In genomic region chr7:152436279-152437147, GRCh38 we compare ENCODE assay signal across 1 cellular context.
TF ChIP-seq lines count a peak whose summit lies in the region.

No MANE protein-coding gene starts in this region.

TF ChIP-seq in K562, 482 proteins besides CTCF, POLR2A, EP300 and RAD21 (continued from another document and continues in another):
- TF ChIP-seq, protein P1, sequence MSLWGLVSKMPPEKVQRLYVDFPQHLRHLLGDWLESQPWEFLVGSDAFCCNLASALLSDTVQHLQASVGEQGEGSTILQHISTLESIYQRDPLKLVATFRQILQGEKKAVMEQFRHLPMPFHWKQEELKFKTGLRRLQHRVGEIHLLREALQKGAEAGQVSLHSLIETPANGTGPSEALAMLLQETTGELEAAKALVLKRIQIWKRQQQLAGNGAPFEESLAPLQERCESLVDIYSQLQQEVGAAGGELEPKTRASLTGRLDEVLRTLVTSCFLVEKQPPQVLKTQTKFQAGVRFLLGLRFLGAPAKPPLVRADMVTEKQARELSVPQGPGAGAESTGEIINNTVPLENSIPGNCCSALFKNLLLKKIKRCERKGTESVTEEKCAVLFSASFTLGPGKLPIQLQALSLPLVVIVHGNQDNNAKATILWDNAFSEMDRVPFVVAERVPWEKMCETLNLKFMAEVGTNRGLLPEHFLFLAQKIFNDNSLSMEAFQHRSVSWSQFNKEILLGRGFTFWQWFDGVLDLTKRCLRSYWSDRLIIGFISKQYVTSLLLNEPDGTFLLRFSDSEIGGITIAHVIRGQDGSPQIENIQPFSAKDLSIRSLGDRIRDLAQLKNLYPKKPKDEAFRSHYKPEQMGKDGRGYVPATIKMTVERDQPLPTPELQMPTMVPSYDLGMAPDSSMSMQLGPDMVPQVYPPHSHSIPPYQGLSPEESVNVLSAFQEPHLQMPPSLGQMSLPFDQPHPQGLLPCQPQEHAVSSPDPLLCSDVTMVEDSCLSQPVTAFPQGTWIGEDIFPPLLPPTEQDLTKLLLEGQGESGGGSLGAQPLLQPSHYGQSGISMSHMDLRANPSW (CRISPR knock-in tag; IDR thresholded peaks at IDR 0.05) = peak; percentile 72; the same call in 1 of the 2 replicates
- TF ChIP-seq MED1 (CRISPR knock-in tag; IDR thresholded peaks at IDR 0.05; ENCODE audit: borderline replicate concordance) = 0 out of 2 replicates have a peak, but pooled peaks have one; percentile 64
- peak; percentile 87 for TF ChIP-seq NR4A1 (CRISPR knock-in tag; IDR thresholded peaks at IDR 0.05)
- peak; percentile 74; the same call in 1 of the 2 replicates for TF ChIP-seq NR4A1 (tag; IDR thresholded peaks at IDR 0.05)
- TF ChIP-seq KAT7 (CRISPR knock-in tag; IDR thresholded peaks at IDR 0.05; ENCODE audit: borderline replicate concordance) = peak; percentile 93
- peak; percentile 60; the same call in 1 of the 2 replicates for TF ChIP-seq ARID3A (IDR thresholded peaks at IDR 0.05; ENCODE audit: borderline replicate concordance, low read depth, low read length)
- no peak for TF ChIP-seq BDP1 (IDR thresholded peaks at IDR 0.05; ENCODE audit: insufficient read depth, insufficient read length)
- no peak for TF ChIP-seq SMARCA4 (IDR thresholded peaks at IDR 0.05)
- TF ChIP-seq, protein P2, sequence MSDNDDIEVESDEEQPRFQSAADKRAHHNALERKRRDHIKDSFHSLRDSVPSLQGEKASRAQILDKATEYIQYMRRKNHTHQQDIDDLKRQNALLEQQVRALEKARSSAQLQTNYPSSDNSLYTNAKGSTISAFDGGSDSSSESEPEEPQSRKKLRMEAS (CRISPR knock-in tag; IDR thresholded peaks at IDR 0.05) = no peak; the same call in 1 of the 2 replicates
- TF ChIP-seq TCF15 (CRISPR knock-in tag; IDR thresholded peaks at IDR 0.05) = no peak
- peak; percentile 65; the same call in 1 of the 2 replicates for TF ChIP-seq ZSCAN29 (IDR thresholded peaks at IDR 0.05)
- TF ChIP-seq, protein P3, sequence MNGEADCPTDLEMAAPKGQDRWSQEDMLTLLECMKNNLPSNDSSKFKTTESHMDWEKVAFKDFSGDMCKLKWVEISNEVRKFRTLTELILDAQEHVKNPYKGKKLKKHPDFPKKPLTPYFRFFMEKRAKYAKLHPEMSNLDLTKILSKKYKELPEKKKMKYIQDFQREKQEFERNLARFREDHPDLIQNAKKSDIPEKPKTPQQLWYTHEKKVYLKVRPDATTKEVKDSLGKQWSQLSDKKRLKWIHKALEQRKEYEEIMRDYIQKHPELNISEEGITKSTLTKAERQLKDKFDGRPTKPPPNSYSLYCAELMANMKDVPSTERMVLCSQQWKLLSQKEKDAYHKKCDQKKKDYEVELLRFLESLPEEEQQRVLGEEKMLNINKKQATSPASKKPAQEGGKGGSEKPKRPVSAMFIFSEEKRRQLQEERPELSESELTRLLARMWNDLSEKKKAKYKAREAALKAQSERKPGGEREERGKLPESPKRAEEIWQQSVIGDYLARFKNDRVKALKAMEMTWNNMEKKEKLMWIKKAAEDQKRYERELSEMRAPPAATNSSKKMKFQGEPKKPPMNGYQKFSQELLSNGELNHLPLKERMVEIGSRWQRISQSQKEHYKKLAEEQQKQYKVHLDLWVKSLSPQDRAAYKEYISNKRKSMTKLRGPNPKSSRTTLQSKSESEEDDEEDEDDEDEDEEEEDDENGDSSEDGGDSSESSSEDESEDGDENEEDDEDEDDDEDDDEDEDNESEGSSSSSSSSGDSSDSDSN (IDR thresholded peaks at IDR 0.05; ENCODE audit: borderline replicate concordance in 1 of 2, low read depth in 2 of 2, low read length in 2 of 2) = peak; percentile 98 to 99
- peak; percentile 24 for TF ChIP-seq SAP30 (IDR thresholded peaks at IDR 0.05; ENCODE audit: borderline replicate concordance, insufficient read depth, low read depth, low read length, poor library complexity, severe bottlenecking)
- peak; percentile 73 for TF ChIP-seq SMAD1 (IDR thresholded peaks at IDR 0.05; ENCODE audit: low read depth, low read length, partially characterized antibody)
- peak; percentile 50 for TF ChIP-seq U2AF1 (optimal IDR thresholded peaks at IDR 0.05; ENCODE audit: low read depth, low read length)
- peak; percentile 64; the same call in 1 of the 2 replicates for TF ChIP-seq ARID3B (CRISPR knock-in tag; IDR thresholded peaks at IDR 0.05; ENCODE audit: borderline replicate concordance)
- no peak for TF ChIP-seq MTA2 (IDR thresholded peaks at IDR 0.05; ENCODE audit: low read depth)
- peak; percentile 87 for TF ChIP-seq HMGXB4 (CRISPR knock-in tag; IDR thresholded peaks at IDR 0.05)
- TF ChIP-seq CBFA2T2 (conservative IDR thresholded peaks at IDR 0.05) = no peak
- TF ChIP-seq NONO (IDR thresholded peaks at IDR 0.05; ENCODE audit: low read depth in 2 of 2, low read length in 1 of 2) = peak; percentile 58 to 93
- TF ChIP-seq ZNF212 (CRISPR knock-in tag; IDR thresholded peaks at IDR 0.05) = 0 out of 2 replicates have a peak, but pooled peaks have one; percentile 58
- peak; percentile 77 to 79; a peak in 3 of 4 replicates for TF ChIP-seq TBL1XR1 (IDR thresholded peaks at IDR 0.05; ENCODE audit: low read length in 2 of 2)
- peak; percentile 95 for TF ChIP-seq ZNF197 (CRISPR knock-in tag; IDR thresholded peaks at IDR 0.05; ENCODE audit: low read depth)
- TF ChIP-seq PHF21A (IDR thresholded peaks at IDR 0.05; ENCODE audit: borderline replicate concordance, low read depth) = no peak
- TF ChIP-seq STAT5A (IDR thresholded peaks at IDR 0.05; ENCODE audit: borderline replicate concordance, low read length) = no peak
- TF ChIP-seq, protein P4, sequence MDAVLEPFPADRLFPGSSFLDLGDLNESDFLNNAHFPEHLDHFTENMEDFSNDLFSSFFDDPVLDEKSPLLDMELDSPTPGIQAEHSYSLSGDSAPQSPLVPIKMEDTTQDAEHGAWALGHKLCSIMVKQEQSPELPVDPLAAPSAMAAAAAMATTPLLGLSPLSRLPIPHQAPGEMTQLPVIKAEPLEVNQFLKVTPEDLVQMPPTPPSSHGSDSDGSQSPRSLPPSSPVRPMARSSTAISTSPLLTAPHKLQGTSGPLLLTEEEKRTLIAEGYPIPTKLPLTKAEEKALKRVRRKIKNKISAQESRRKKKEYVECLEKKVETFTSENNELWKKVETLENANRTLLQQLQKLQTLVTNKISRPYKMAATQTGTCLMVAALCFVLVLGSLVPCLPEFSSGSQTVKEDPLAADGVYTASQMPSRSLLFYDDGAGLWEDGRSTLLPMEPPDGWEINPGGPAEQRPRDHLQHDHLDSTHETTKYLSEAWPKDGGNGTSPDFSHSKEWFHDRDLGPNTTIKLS (IDR thresholded peaks at IDR 0.05; ENCODE audit: borderline replicate concordance, low read depth) = peak; percentile 72; the same call in 1 of the 2 replicates
- TF ChIP-seq YY1 (IDR thresholded peaks at IDR 0.05; ENCODE audit: borderline replicate concordance in 1 of 3, control insufficient read depth in 1 of 3, extremely low read depth in 1 of 3, insufficient read depth in 3 of 3, insufficient read length in 1 of 3, insufficient replicate concordance in 2 of 3, low read depth in 1 of 3, low read length in 2 of 3) = peak in 2 of 3 experiments; percentile 89 to 90
- TF ChIP-seq PCBP1 (IDR thresholded peaks at IDR 0.05; ENCODE audit: low read depth, low read length, poor library complexity, severe bottlenecking) = peak; percentile 97
- peak; percentile 61 for TF ChIP-seq EGR1 (conservative IDR thresholded peaks at IDR 0.05)
- TF ChIP-seq EHMT2 (IDR thresholded peaks at IDR 0.05) = no peak
- TF ChIP-seq NCOA6 (IDR thresholded peaks at IDR 0.05) = peak; percentile 93
- peak; percentile 90 for TF ChIP-seq E2F3 (CRISPR knock-in tag; IDR thresholded peaks at IDR 0.05)
- no peak for TF ChIP-seq ZBTB17 (CRISPR knock-in tag; IDR thresholded peaks at IDR 0.05)
- 0 out of 2 replicates have a peak, but pooled peaks have one; percentile 25 for TF ChIP-seq KLF13 (tag; IDR thresholded peaks at IDR 0.05; ENCODE audit: borderline replicate concordance, low read depth)
- TF ChIP-seq, protein P5, sequence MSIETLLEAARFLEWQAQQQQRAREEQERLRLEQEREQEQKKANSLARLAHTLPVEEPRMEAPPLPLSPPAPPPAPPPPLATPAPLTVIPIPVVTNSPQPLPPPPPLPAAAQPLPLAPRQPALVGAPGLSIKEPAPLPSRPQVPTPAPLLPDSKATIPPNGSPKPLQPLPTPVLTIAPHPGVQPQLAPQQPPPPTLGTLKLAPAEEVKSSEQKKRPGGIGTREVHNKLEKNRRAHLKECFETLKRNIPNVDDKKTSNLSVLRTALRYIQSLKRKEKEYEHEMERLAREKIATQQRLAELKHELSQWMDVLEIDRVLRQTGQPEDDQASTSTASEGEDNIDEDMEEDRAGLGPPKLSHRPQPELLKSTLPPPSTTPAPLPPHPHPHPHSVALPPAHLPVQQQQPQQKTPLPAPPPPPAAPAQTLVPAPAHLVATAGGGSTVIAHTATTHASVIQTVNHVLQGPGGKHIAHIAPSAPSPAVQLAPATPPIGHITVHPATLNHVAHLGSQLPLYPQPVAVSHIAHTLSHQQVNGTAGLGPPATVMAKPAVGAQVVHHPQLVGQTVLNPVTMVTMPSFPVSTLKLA (conservative IDR thresholded peaks at IDR 0.05) = peak in 1 of 2 experiments; percentile 69; a peak in 2 of 4 replicates
- peak; percentile 61 to 90 for TF ChIP-seq RCOR1 (IDR thresholded peaks at IDR 0.05; ENCODE audit: borderline replicate concordance in 1 of 2, low read depth in 2 of 2, low read length in 2 of 2)
- TF ChIP-seq ZNF146 (CRISPR knock-in tag; IDR thresholded peaks at IDR 0.05; ENCODE audit: unreplicated experiment) = no peak
- peak; percentile 64 for TF ChIP-seq ZNF766 (CRISPR knock-in tag; conservative IDR thresholded peaks at IDR 0.05)
- TF ChIP-seq ATF6 (CRISPR knock-in tag; IDR thresholded peaks at IDR 0.05) = peak; percentile 51; the same call in 1 of the 2 replicates
- peak; percentile 95 for TF ChIP-seq SMAD4 (CRISPR knock-in tag; conservative IDR thresholded peaks at IDR 0.05)
- TF ChIP-seq MECOM (CRISPR knock-in tag; IDR thresholded peaks at IDR 0.05) = no peak
